ENCODE assay signal across 1 cellular context in the genomic region with DNA sequence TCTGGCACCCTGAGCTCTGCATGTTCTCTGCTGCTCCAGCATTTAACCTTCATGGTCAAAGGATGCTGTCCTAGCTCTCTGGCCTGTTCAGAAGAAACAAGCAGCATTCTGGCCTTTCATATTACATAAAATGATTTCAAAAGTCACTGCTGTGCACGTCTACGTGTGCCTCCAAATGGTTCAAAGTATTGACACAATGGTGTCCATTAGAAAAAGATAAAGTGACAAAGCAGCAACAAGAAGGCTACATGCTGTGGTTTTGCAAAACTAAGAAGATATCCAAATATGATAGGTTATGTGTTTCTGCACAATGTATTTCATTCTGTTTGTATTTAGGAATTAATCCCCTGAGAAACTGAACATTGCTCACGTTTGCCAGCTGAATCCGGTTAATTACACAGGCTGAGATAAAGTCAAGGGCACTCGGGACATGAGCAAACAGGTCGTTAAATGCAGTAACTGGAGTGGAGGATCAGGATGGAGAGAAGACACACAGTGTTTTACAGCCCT.
TF ChIP-seq lines count a peak whose summit lies in the region.

No MANE protein-coding gene starts in this region.

TF ChIP-seq in HepG2, 621 proteins besides CTCF, POLR2A, EP300 and RAD21 (continued from another document and continues in another):
- TF ChIP-seq RXRB (CRISPR knock-in tag; IDR thresholded peaks at IDR 0.05; ENCODE audit: borderline replicate concordance) (peak; percentile 4; the same call in 1 of the 2 replicates), HOXA7 (CRISPR knock-in tag; IDR thresholded peaks at IDR 0.05) (no peak), CBFB (CRISPR knock-in tag; IDR thresholded peaks at IDR 0.05) (no peak), MXD4 (CRISPR knock-in tag; IDR thresholded peaks at IDR 0.05) (no peak), ZNF143 (CRISPR knock-in tag; IDR thresholded peaks at IDR 0.05) (no peak), SNAPC2 (CRISPR knock-in tag; IDR thresholded peaks at IDR 0.05) (no peak), NR2F2 (IDR thresholded peaks at IDR 0.05; ENCODE audit: borderline replicate concordance, low read depth) (0 out of 2 replicates have a peak, but pooled peaks have one; percentile 24), MIER3 (CRISPR knock-in tag; IDR thresholded peaks at IDR 0.05; ENCODE audit: borderline replicate concordance) (peak; percentile 49; the same call in 1 of the 2 replicates), TBP (CRISPR knock-in tag; IDR thresholded peaks at IDR 0.05) (no peak), AGO1 (IDR thresholded peaks at IDR 0.05; ENCODE audit: low read depth, low read length, poor library complexity, severe bottlenecking) (no peak), FOXA3 (CRISPR knock-in tag; IDR thresholded peaks at IDR 0.05) (peak; percentile 48; the same call in 1 of the 2 replicates), KDM1A (CRISPR knock-in tag; IDR thresholded peaks at IDR 0.05) (no peak), TOE1 (CRISPR knock-in tag; IDR thresholded peaks at IDR 0.05) (0 out of 2 replicates have a peak, but pooled peaks have one; percentile 29), ZNF292 (CRISPR knock-in tag; IDR thresholded peaks at IDR 0.05; ENCODE audit: borderline replicate concordance, low read depth) (peak; percentile 24; the same call in 1 of the 2 replicates), SALL1 (CRISPR knock-in tag; IDR thresholded peaks at IDR 0.05) (peak; percentile 81), ZNF550 (CRISPR knock-in tag; IDR thresholded peaks at IDR 0.05; ENCODE audit: borderline replicate concordance) (no peak), SNAI1 (CRISPR knock-in tag; IDR thresholded peaks at IDR 0.05; ENCODE audit: borderline replicate concordance) (no peak), NFYB (CRISPR knock-in tag; IDR thresholded peaks at IDR 0.05) (no peak), ZNF44 (CRISPR knock-in tag; IDR thresholded peaks at IDR 0.05) (peak; percentile 51; the same call in 1 of the 2 replicates), XBP1 (CRISPR knock-in tag; IDR thresholded peaks at IDR 0.05) (no peak), ZNF678 (CRISPR knock-in tag; IDR thresholded peaks at IDR 0.05) (no peak), TBX3 (IDR thresholded peaks at IDR 0.05; ENCODE audit: borderline replicate concordance) (peak; percentile 27; the same call in 1 of the 2 replicates), GABPA (IDR thresholded peaks at IDR 0.05; ENCODE audit: low read depth, low read length) (no peak), GABPA (CRISPR knock-in tag; IDR thresholded peaks at IDR 0.05; ENCODE audit: low read depth) (no peak), FOXJ3 (CRISPR knock-in tag; IDR thresholded peaks at IDR 0.05; ENCODE audit: borderline replicate concordance) (peak; percentile 47; the same call in 1 of the 2 replicates), ZSCAN25 (CRISPR knock-in tag; IDR thresholded peaks at IDR 0.05) (0 out of 2 replicates have a peak, but pooled peaks have one; percentile 19), CENPX (CRISPR knock-in tag; IDR thresholded peaks at IDR 0.05) (no peak), SP140L (CRISPR knock-in tag; IDR thresholded peaks at IDR 0.05; ENCODE audit: borderline replicate concordance) (0 out of 2 replicates have a peak, but pooled peaks have one; percentile 69), DPF2 (CRISPR knock-in tag; IDR thresholded peaks at IDR 0.05; ENCODE audit: borderline replicate concordance, low read depth) (peak; percentile 76; the same call in 1 of the 2 replicates), MYNN (CRISPR knock-in tag; IDR thresholded peaks at IDR 0.05; ENCODE audit: low read depth) (no peak), SP4 (CRISPR knock-in tag; IDR thresholded peaks at IDR 0.05) (no peak), MED1 (CRISPR knock-in tag; IDR thresholded peaks at IDR 0.05) (peak; percentile 59), ZNF367 (CRISPR knock-in tag; IDR thresholded peaks at IDR 0.05; ENCODE audit: borderline replicate concordance) (no peak), FOXP1 (IDR thresholded peaks at IDR 0.05) (no peak), FOXP1 (CRISPR knock-in tag; IDR thresholded peaks at IDR 0.05) (peak; percentile 30), PHF21A (CRISPR knock-in tag; IDR thresholded peaks at IDR 0.05) (0 out of 2 replicates have a peak, but pooled peaks have one; percentile 31), CREM (IDR thresholded peaks at IDR 0.05) (peak; percentile 52; the same call in 1 of the 2 replicates), CREM (CRISPR knock-in tag; IDR thresholded peaks at IDR 0.05) (no peak), GATAD2A (CRISPR knock-in tag; IDR thresholded peaks at IDR 0.05) (peak; percentile 69)
- TF ChIP-seq, protein P1, sequence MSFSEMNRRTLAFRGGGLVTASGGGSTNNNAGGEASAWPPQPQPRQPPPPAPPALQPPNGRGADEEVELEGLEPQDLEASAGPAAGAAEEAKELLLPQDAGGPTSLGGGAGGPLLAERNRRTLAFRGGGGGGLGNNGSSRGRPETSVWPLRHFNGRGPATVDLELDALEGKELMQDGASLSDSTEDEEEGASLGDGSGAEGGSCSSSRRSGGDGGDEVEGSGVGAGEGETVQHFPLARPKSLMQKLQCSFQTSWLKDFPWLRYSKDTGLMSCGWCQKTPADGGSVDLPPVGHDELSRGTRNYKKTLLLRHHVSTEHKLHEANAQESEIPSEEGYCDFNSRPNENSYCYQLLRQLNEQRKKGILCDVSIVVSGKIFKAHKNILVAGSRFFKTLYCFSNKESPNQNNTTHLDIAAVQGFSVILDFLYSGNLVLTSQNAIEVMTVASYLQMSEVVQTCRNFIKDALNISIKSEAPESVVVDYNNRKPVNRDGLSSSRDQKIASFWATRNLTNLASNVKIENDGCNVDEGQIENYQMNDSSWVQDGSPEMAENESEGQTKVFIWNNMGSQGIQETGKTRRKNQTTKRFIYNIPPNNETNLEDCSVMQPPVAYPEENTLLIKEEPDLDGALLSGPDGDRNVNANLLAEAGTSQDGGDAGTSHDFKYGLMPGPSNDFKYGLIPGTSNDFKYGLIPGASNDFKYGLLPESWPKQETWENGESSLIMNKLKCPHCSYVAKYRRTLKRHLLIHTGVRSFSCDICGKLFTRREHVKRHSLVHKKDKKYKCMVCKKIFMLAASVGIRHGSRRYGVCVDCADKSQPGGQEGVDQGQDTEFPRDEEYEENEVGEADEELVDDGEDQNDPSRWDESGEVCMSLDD (CRISPR knock-in tag; IDR thresholded peaks at IDR 0.05; ENCODE audit: borderline replicate concordance): no peak
- TF ChIP-seq, protein P2, sequence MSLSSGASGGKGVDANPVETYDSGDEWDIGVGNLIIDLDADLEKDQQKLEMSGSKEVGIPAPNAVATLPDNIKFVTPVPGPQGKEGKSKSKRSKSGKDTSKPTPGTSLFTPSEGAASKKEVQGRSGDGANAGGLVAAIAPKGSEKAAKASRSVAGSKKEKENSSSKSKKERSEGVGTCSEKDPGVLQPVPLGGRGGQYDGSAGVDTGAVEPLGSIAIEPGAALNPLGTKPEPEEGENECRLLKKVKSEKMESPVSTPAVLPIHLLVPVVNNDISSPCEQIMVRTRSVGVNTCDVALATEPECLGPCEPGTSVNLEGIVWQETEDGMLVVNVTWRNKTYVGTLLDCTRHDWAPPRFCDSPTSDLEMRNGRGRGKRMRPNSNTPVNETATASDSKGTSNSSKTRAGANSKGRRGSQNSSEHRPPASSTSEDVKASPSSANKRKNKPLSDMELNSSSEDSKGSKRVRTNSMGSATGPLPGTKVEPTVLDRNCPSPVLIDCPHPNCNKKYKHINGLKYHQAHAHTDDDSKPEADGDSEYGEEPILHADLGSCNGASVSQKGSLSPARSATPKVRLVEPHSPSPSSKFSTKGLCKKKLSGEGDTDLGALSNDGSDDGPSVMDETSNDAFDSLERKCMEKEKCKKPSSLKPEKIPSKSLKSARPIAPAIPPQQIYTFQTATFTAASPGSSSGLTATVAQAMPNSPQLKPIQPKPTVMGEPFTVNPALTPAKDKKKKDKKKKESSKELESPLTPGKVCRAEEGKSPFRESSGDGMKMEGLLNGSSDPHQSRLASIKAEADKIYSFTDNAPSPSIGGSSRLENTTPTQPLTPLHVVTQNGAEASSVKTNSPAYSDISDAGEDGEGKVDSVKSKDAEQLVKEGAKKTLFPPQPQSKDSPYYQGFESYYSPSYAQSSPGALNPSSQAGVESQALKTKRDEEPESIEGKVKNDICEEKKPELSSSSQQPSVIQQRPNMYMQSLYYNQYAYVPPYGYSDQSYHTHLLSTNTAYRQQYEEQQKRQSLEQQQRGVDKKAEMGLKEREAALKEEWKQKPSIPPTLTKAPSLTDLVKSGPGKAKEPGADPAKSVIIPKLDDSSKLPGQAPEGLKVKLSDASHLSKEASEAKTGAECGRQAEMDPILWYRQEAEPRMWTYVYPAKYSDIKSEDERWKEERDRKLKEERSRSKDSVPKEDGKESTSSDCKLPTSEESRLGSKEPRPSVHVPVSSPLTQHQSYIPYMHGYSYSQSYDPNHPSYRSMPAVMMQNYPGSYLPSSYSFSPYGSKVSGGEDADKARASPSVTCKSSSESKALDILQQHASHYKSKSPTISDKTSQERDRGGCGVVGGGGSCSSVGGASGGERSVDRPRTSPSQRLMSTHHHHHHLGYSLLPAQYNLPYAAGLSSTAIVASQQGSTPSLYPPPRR (CRISPR knock-in tag; IDR thresholded peaks at IDR 0.05; ENCODE audit: borderline replicate concordance): peak; percentile 78; the same call in 1 of the 2 replicates
- TF ChIP-seq, protein P3, sequence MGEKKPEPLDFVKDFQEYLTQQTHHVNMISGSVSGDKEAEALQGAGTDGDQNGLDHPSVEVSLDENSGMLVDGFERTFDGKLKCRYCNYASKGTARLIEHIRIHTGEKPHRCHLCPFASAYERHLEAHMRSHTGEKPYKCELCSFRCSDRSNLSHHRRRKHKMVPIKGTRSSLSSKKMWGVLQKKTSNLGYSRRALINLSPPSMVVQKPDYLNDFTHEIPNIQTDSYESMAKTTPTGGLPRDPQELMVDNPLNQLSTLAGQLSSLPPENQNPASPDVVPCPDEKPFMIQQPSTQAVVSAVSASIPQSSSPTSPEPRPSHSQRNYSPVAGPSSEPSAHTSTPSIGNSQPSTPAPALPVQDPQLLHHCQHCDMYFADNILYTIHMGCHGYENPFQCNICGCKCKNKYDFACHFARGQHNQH (CRISPR knock-in tag; IDR thresholded peaks at IDR 0.05): 0 out of 2 replicates have a peak, but pooled peaks have one; percentile 23
- TF ChIP-seq, protein P4, sequence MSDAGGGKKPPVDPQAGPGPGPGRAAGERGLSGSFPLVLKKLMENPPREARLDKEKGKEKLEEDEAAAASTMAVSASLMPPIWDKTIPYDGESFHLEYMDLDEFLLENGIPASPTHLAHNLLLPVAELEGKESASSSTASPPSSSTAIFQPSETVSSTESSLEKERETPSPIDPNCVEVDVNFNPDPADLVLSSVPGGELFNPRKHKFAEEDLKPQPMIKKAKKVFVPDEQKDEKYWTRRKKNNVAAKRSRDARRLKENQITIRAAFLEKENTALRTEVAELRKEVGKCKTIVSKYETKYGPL (CRISPR knock-in tag; IDR thresholded peaks at IDR 0.05): 0 out of 2 replicates have a peak, but pooled peaks have one; percentile 43
- TF ChIP-seq, protein P5, sequence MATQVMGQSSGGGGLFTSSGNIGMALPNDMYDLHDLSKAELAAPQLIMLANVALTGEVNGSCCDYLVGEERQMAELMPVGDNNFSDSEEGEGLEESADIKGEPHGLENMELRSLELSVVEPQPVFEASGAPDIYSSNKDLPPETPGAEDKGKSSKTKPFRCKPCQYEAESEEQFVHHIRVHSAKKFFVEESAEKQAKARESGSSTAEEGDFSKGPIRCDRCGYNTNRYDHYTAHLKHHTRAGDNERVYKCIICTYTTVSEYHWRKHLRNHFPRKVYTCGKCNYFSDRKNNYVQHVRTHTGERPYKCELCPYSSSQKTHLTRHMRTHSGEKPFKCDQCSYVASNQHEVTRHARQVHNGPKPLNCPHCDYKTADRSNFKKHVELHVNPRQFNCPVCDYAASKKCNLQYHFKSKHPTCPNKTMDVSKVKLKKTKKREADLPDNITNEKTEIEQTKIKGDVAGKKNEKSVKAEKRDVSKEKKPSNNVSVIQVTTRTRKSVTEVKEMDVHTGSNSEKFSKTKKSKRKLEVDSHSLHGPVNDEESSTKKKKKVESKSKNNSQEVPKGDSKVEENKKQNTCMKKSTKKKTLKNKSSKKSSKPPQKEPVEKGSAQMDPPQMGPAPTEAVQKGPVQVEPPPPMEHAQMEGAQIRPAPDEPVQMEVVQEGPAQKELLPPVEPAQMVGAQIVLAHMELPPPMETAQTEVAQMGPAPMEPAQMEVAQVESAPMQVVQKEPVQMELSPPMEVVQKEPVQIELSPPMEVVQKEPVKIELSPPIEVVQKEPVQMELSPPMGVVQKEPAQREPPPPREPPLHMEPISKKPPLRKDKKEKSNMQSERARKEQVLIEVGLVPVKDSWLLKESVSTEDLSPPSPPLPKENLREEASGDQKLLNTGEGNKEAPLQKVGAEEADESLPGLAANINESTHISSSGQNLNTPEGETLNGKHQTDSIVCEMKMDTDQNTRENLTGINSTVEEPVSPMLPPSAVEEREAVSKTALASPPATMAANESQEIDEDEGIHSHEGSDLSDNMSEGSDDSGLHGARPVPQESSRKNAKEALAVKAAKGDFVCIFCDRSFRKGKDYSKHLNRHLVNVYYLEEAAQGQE (IDR thresholded peaks at IDR 0.05; ENCODE audit: borderline replicate concordance in 1 of 2, low read depth in 1 of 2, low read length in 2 of 2): no peak
- TF ChIP-seq, protein P6, sequence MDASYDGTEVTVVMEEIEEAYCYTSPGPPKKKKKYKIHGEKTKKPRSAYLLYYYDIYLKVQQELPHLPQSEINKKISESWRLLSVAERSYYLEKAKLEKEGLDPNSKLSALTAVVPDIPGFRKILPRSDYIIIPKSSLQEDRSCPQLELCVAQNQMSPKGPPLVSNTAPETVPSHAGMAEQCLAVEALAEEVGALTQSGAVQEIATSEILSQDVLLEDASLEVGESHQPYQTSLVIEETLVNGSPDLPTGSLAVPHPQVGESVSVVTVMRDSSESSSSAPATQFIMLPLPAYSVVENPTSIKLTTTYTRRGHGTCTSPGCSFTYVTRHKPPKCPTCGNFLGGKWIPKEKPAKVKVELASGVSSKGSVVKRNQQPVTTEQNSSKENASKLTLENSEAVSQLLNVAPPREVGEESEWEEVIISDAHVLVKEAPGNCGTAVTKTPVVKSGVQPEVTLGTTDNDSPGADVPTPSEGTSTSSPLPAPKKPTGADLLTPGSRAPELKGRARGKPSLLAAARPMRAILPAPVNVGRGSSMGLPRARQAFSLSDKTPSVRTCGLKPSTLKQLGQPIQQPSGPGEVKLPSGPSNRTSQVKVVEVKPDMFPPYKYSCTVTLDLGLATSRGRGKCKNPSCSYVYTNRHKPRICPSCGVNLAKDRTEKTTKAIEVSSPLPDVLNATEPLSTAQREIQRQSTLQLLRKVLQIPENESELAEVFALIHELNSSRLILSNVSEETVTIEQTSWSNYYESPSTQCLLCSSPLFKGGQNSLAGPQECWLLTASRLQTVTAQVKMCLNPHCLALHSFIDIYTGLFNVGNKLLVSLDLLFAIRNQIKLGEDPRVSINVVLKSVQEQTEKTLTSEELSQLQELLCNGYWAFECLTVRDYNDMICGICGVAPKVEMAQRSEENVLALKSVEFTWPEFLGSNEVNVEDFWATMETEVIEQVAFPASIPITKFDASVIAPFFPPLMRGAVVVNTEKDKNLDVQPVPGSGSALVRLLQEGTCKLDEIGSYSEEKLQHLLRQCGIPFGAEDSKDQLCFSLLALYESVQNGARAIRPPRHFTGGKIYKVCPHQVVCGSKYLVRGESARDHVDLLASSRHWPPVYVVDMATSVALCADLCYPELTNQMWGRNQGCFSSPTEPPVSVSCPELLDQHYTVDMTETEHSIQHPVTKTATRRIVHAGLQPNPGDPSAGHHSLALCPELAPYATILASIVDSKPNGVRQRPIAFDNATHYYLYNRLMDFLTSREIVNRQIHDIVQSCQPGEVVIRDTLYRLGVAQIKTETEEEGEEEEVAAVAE (CRISPR knock-in tag; IDR thresholded peaks at IDR 0.05; ENCODE audit: borderline replicate concordance): no peak
